Comparison of ENCODE assay signal across 12 cellular contexts in the genomic region with DNA sequence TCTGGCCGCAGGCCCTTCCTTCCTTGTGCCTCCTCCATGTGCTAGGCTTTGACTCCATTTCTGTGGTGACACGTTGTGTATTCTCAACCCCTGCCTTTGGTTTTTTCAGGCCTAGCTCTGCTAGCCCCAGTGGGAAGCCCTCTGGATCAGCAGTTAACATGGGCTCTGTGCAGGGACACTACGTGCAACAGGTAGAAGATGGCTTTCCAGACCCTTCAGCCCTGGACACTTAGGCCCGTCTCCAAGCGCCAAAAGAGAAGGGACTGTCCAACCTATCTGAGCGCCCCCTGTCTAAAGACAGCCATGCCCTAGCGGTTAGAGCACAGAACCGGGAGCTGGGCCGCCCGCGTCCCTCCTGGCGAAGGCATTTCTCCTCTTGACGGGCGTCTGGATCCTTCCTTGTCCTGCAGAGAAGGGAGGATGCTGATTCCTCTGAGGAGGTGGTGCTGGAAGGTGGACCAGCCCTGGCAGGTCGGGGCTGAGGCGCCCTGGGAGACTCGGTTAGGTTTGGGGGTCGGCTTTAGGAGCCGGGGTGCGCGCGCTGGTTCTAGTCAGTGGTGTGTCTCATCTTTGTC. TPM values are rescaled to one million over a fixed set of nuclear protein-coding genes. Genes with fewer than 3 reads are reported as not detected.
DNase-seq lines count a peak whose midpoint lies in the region; ATAC-seq and TF ChIP-seq lines count a peak whose summit lies in the region.
"Had no signal": no experiment of that assay in that cellular context is flagged by ENCODE, and none has a peak within 500 bp of the region (broad histone marks: within the 10 kb centered on the region; RNA-seq: fewer than 3 reads in every experiment).

No MANE protein-coding gene starts in this region.

- CTCF ChIA-PET in Caco-2 (lab: Charles Lee): no interaction called here

- H3K27me3 ChIP-seq in Caco-2 (replicated peaks; ENCODE audit: control insufficient read depth, insufficient read depth, low read length) (no peaks in the 10 kb centered on the region), endodermal cell (ENCODE audit: control insufficient read depth, insufficient read depth, low read length, poor library complexity, severe bottlenecking) (no peaks in the 10 kb centered on the region), sigmoid colon (no peaks in the 10 kb centered on the region)
- H3K27me3 ChIP-seq: BLaER1 had no signal

- H3K27me3 Mint-ChIP-seq in Caco-2 (ENCODE audit: insufficient read depth, unreplicated experiment) (no peaks in the 10 kb centered on the region), T-helper 17 cell (no peaks in the 10 kb centered on the region), endodermal cell (ENCODE audit: insufficient read depth) (no peaks in the 10 kb centered on the region), progenitor cell of endocrine pancreas (no peaks in the 10 kb centered on the region)

- H3K9me3 Mint-ChIP-seq in Caco-2 (ENCODE audit: unreplicated experiment) (no peaks in the 10 kb centered on the region), endodermal cell (no peaks in the 10 kb centered on the region), progenitor cell of endocrine pancreas (ENCODE audit: low read depth) (no peaks in the 10 kb centered on the region)
- H3K9me3 Mint-ChIP-seq: CD8-positive, alpha-beta memory T cell had no signal

- H3K4me3 ChIP-seq in Caco-2 (ENCODE audit: low read depth, low read length) (no peak overlapping the region), endodermal cell (ENCODE audit: low read length) (no peak overlapping the region), sigmoid colon (no peak overlapping the region)
- H3K4me3 ChIP-seq: BLaER1 had no signal

- POLR2A ChIA-PET in Caco-2 (lab: Charles Lee): no interaction called here

- TF ChIP-seq CTCF in Caco-2 (IDR thresholded peaks at IDR 0.05; ENCODE audit: insufficient read depth in 1 of 2, low read depth in 1 of 2, low read length in 1 of 2, severe bottlenecking in 1 of 2, unreplicated experiment in 1 of 2) (no peak), endodermal cell (conservative IDR thresholded peaks at IDR 0.05) (no peak), progenitor cell of endocrine pancreas (IDR thresholded peaks at IDR 0.05; ENCODE audit: unreplicated experiment) (no peak), sigmoid colon (IDR thresholded peaks at IDR 0.05) (no peak)

- H3K36me3 ChIP-seq in Caco-2 (ENCODE audit: control insufficient read depth, insufficient read depth, low read length): peaks cover 21% of the 10 kb centered on the region
- peaks cover 99% of the 10 kb centered on the region for H3K36me3 ChIP-seq in endodermal cell (ENCODE audit: control insufficient read depth, insufficient read depth, low read length)
- H3K36me3 ChIP-seq in sigmoid colon: peaks cover 59 to 100% (median 90%) of the 10 kb centered on the region in 4 donors

- ATAC-seq in T-helper 17 cell: no peak

- H3K4me1 Mint-ChIP-seq in Caco-2 (ENCODE audit: low read depth, unreplicated experiment) (peaks cover 7% of the 10 kb centered on the region), T-helper 17 cell (peaks cover 18% of the 10 kb centered on the region), endodermal cell (no peaks in the 10 kb centered on the region), progenitor cell of endocrine pancreas (ENCODE audit: low read depth) (no peaks in the 10 kb centered on the region)

- TF ChIP-seq EP300 in sigmoid colon (IDR thresholded peaks at IDR 0.05): no peak

- H3K36me3 Mint-ChIP-seq in Caco-2 (ENCODE audit: insufficient read depth, unreplicated experiment) (peaks cover 96% of the 10 kb centered on the region), T-helper 17 cell (ENCODE audit: low read depth) (peaks cover 13% of the 10 kb centered on the region), endodermal cell (ENCODE audit: low read depth) (peaks cover 92% of the 10 kb centered on the region), progenitor cell of endocrine pancreas (ENCODE audit: insufficient read depth) (peaks cover 24% of the 10 kb centered on the region)

- no peaks in the 10 kb centered on the region for H3K4me1 ChIP-seq in Caco-2
- no peaks in the 10 kb centered on the region for H3K4me1 ChIP-seq in endodermal cell (ENCODE audit: control insufficient read depth, insufficient read depth, low read length)
- no peaks in the 10 kb centered on the region for H3K4me1 ChIP-seq in sigmoid colon
- H3K4me1 ChIP-seq: BLaER1 had no signal

- BruUV-seq in Caco-2 (replicated peaks; lab: Mats Ljungman, UMichigan): no TSS peak

- DNase-seq in Caco-2 (no peak), T-helper 17 cell (no peak), endodermal cell (no peak), progenitor cell of endocrine pancreas (ENCODE audit: low spot score, unreplicated experiment) (no peak), sigmoid colon (no peak), NCI-H2081 (lab: John Stamatoyannopoulos, UW) (no peak), caudate nucleus (lab: John Stamatoyannopoulos, UW) (no peak)
- DNase-seq: 8988T; AML-193; CD8-positive, alpha-beta memory T cell had no signal

- no peak overlapping the region for H3K4me3 Mint-ChIP-seq in Caco-2 (ENCODE audit: unreplicated experiment)
- H3K4me3 Mint-ChIP-seq in T-helper 17 cell: peak overlapping the region; percentile 21
- no peak overlapping the region for H3K4me3 Mint-ChIP-seq in endodermal cell
- no peak overlapping the region for H3K4me3 Mint-ChIP-seq in progenitor cell of endocrine pancreas (ENCODE audit: low read depth)

- H3K9ac ChIP-seq in endodermal cell (ENCODE audit: extremely low read depth, low read length, poor library complexity, severe bottlenecking): no peak overlapping the region
- H3K9ac ChIP-seq: BLaER1 had no signal

- H3K27ac Mint-ChIP-seq in Caco-2 (ENCODE audit: unreplicated experiment) (peak overlapping the region; percentile 35), T-helper 17 cell (no peak overlapping the region), endodermal cell (peak overlapping the region; percentile 59), progenitor cell of endocrine pancreas (peak overlapping the region; percentile 47)

- intact Hi-C loops in Caco-2 (cut with micrococcal nuclease; ENCODE audit: unreplicated experiment) (no loop called here), sigmoid colon (cut with DNase I) (no loop called here)

- peak overlapping the region; percentile 47 for H3K27ac ChIP-seq in endodermal cell (ENCODE audit: low read depth, low read length)
- H3K27ac ChIP-seq in sigmoid colon: no peak overlapping the region
- no peak overlapping the region for H3K27ac ChIP-seq in caudate nucleus (ENCODE audit: low read depth, low read length)
- H3K27ac ChIP-seq: BLaER1 had no signal

- 96 to 98% methylated on average over 9 to 22 of the region's 22 CpGs for WGBS in endodermal cell (ENCODE audit: insufficient coverage in 1 of 2, insufficient read length in 1 of 2), 2 experiments
- 94 to 95% methylated on average over 22 of the region's 22 CpGs for WGBS in sigmoid colon, 2 donors

- H3K9me3 ChIP-seq in Caco-2 (no peaks in the 10 kb centered on the region), T-helper 17 cell (ENCODE audit: control insufficient read depth, low read length, poor library complexity, severe bottlenecking) (no peaks in the 10 kb centered on the region), endodermal cell (ENCODE audit: control insufficient read depth, low read length) (no peaks in the 10 kb centered on the region), sigmoid colon (no peaks in the 10 kb centered on the region)
- H3K9me3 ChIP-seq: BLaER1 had no signal

- TF ChIP-seq POLR2A in sigmoid colon (IDR thresholded peaks at IDR 0.05): no peak

RNA-seq across cellular contexts. Expression of a gene that starts 8.3 kb away (rescaled TPM):
- total RNA-seq in Caco-2 (2022): 44.2 and 44.7 TPM in 2 replicates
- 10 to 100 TPM; 50.0 to 54.0 TPM for total RNA-seq in T-helper 17 cell
- 10 to 100 TPM; 42.3 to 53.8 TPM for total RNA-seq in endodermal cell
- polyA plus RNA-seq in endodermal cell (2013, experiment 1 of 2): 42.0 TPM
- 35.6 TPM for polyA plus RNA-seq in endodermal cell (2013, experiment 2 of 2)
- 61.0 and 64.3 TPM in 2 replicates for total RNA-seq in progenitor cell of endocrine pancreas
- total RNA-seq in sigmoid colon: 10 to 100 TPM; 21.9 to 61.2 (median 30.0) TPM
- polyA plus RNA-seq in sigmoid colon: 10 to 100 TPM in 1 of 3 donors, 1 to 10 TPM in 2; 3.6 to 19.8 (median 4.4) TPM

RNA-seq across cellular contexts. Expression of a gene that starts 36.7 kb away (rescaled TPM):
- total RNA-seq in Caco-2 (2022) (24.9 and 25.7 TPM in 2 replicates), T-helper 17 cell (10 to 100 TPM; 16.6 to 21.4 TPM), endodermal cell (10 to 100 TPM; 37.9 to 42.9 TPM), progenitor cell of endocrine pancreas (32.4 and 32.8 TPM in 2 replicates), sigmoid colon (10 to 100 TPM; 35.7 to 67.5 (median 52.0) TPM)
- polyA plus RNA-seq in endodermal cell (2013, experiment 1 of 2): 28.4 TPM
- 23.8 TPM for polyA plus RNA-seq in endodermal cell (2013, experiment 2 of 2)
- polyA plus RNA-seq in sigmoid colon: 10 to 100 TPM; 20.8 to 30.1 (median 28.2) TPM

RNA-seq across cellular contexts. Expression of a gene that starts 50.9 kb away (rescaled TPM):
- total RNA-seq in Caco-2 (2022): 5.0 and 6.5 TPM in 2 replicates
- total RNA-seq in T-helper 17 cell: not detected
- 10 to 100 TPM; 42.9 to 71.4 TPM for total RNA-seq in endodermal cell
- polyA plus RNA-seq in endodermal cell (2013, experiment 1 of 2): 0.93 TPM
- 1.1 TPM for polyA plus RNA-seq in endodermal cell (2013, experiment 2 of 2)
- 6.7 and 7.1 TPM in 2 replicates for total RNA-seq in progenitor cell of endocrine pancreas
- not detected for total RNA-seq in sigmoid colon
- 1 to 10 TPM in 2 of 3 donors, under 1 TPM in 1; 0.45 to 3.6 (median 1.4) TPM for polyA plus RNA-seq in sigmoid colon
- total RNA-seq: CD8-positive, alpha-beta memory T cell; Daoy had no signal
- polyA plus RNA-seq: CD8-positive, alpha-beta memory T cell had no signal
